ENCODE assay signal across 8 cellular contexts in the genomic region with DNA sequence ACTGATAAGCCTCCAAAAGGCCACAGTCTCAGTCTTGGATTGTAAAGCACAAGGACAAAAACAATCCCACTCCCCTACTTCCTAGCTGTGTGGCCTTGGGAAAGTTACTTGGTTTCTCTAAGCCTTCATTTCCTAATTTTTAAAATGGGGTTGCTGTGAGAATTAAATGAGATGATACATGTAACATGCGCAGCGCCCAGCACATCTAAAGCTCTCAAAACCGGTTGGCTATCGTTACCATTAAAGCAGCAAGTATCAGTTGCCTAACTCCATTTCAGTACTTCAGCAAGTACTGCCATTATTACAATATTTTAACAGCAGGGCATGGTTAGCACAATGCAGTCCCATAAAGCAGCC. TPM values are rescaled to one million over a fixed set of nuclear protein-coding genes. Genes with fewer than 3 reads are reported as not detected.
DNase-seq lines count a peak whose midpoint lies in the region; ATAC-seq and TF ChIP-seq lines count a peak whose summit lies in the region.
"Had no signal": no experiment of that assay in that cellular context is flagged by ENCODE, and none has a peak within 500 bp of the region (broad histone marks: within the 10 kb centered on the region; RNA-seq: fewer than 3 reads in every experiment).

No MANE protein-coding gene starts in this region.

- peak overlapping the region; percentile 89 for H3K4me2 ChIP-seq in GM23248 (ENCODE audit: unreplicated experiment)

- H3K4me3 Mint-ChIP-seq in T-helper 17 cell: peak overlapping the region; percentile 71

- no peaks in the 10 kb centered on the region for H4K20me1 ChIP-seq in GM23248 (ENCODE audit: insufficient read depth)

- H3K4me3 ChIP-seq in GM23248: peak overlapping the region; percentile 75
- peak overlapping the region; percentile 74 for H3K4me3 ChIP-seq in fibroblast of pulmonary artery (replicated peaks; ENCODE audit: low read depth, low read length)
- H3K4me3 ChIP-seq in skeletal muscle cell (ENCODE audit: low read depth, low read length): peak overlapping the region; percentile 68

- no peaks in the 10 kb centered on the region for H3K27me3 ChIP-seq in GM23248 (replicated peaks; ENCODE audit: insufficient read depth)

- peaks cover 10% of the 10 kb centered on the region for H3K36me3 Mint-ChIP-seq in T-helper 17 cell (ENCODE audit: low read depth)

- H3F3A ChIP-seq in GM23248 (ENCODE audit: insufficient read depth): peaks cover 3% of the 10 kb centered on the region; the same call in 1 of the 2 replicates

- no peak for TF ChIP-seq CTCF in fibroblast of pulmonary artery (IDR thresholded peaks at IDR 0.05; ENCODE audit: low read length, missing control alignments)

- no peaks in the 10 kb centered on the region for H3K79me2 ChIP-seq in GM23248 (ENCODE audit: insufficient read depth)

- DNase-seq in GM23248 (no peak), T-helper 17 cell (no peak), fibroblast of pulmonary artery (ENCODE audit: low read depth) (no peak), skeletal muscle cell (ENCODE audit: low read depth) (no peak), NCI-H2171 (lab: John Stamatoyannopoulos, UW) (no peak), substantia nigra (lab: John Stamatoyannopoulos, UW) (no peak)
- DNase-seq: MV-4-11 had no signal

- H3K9ac ChIP-seq in GM23248: peak overlapping the region; percentile 25; the same call in 1 of the 2 replicates

- WGBS in GM23248 (ENCODE audit: low coverage in 1 of 2, low lambda C conversion rate in 2 of 2, missing lambda C conversion rate in 2 of 2), 2 experiments: 90% methylated on average over 4 of the region's 4 CpGs

- H3K27ac Mint-ChIP-seq in T-helper 17 cell: no peak overlapping the region

- no peaks in the 10 kb centered on the region for H3K9me3 ChIP-seq in GM23248 (ENCODE audit: low read depth)
- H3K9me3 ChIP-seq in T-helper 17 cell (ENCODE audit: control insufficient read depth, low read length, poor library complexity, severe bottlenecking): no peaks in the 10 kb centered on the region

- no peaks in the 10 kb centered on the region for H3K9me2 ChIP-seq in GM23248 (ENCODE audit: insufficient read depth)

- H3K27ac ChIP-seq in GM23248 (no peak overlapping the region), substantia nigra (ENCODE audit: low read depth, low read length, poor library complexity, severe bottlenecking) (no peak overlapping the region)

- peaks cover 68% of the 10 kb centered on the region for H3K27me3 Mint-ChIP-seq in T-helper 17 cell

- no peaks in the 10 kb centered on the region for H3K4me1 ChIP-seq in GM23248 (ENCODE audit: insufficient read depth)

- no peaks in the 10 kb centered on the region for H3K36me3 ChIP-seq in GM23248 (ENCODE audit: low read depth)

- in situ Hi-C loops in GM23248 (cut with MboI): no loop called here

- H2AFZ ChIP-seq in GM23248: peak overlapping the region; percentile 81

- no peak for ATAC-seq in T-helper 17 cell
- ATAC-seq in GM21723 (IDR thresholded peaks at IDR 0.05; ENCODE audit: unreplicated experiment): no peak

- peaks cover 8% of the 10 kb centered on the region for H3K4me1 Mint-ChIP-seq in T-helper 17 cell

RNA-seq across cellular contexts. Expression of a gene that starts 1.9 kb away (rescaled TPM):
- 7.0 and 11.0 TPM in 2 replicates for total RNA-seq in GM23248 (2014; rRNA removed; shearing (Covaris generic))
- polyA plus RNA-seq in GM23248 (2016; fragmentation: Nextera tagmentation; extraction: Ambion mirVana): 5.1 and 5.6 TPM in 2 replicates
- not detected for total RNA-seq in T-helper 17 cell
